Comparison of ENCODE assay signal across 2 cellular contexts in genomic region chr11:78374917-78375316, GRCh38.
A peak's percentile ranks its signal among the peaks of the same experiment; 100 is the strongest.
TF ChIP-seq lines count a peak whose summit lies in the region.

No MANE protein-coding gene starts in this region.

TF ChIP-seq in IMR-90, 13 proteins besides CTCF, POLR2A, EP300 and RAD21:
- TF ChIP-seq SMC3 (IDR thresholded peaks at IDR 0.05; ENCODE audit: low read depth, low read length) (no peak), RFX5 (IDR thresholded peaks at IDR 0.05; ENCODE audit: low read depth, low read length) (no peak), CHD1 (IDR thresholded peaks at IDR 0.05; ENCODE audit: low read depth, low read length) (no peak), CEBPB (IDR thresholded peaks at IDR 0.05; ENCODE audit: low read depth, low read length) (peak; percentile 36; the same call in 1 of the 2 replicates), MXI1 (IDR thresholded peaks at IDR 0.05; ENCODE audit: borderline replicate concordance, low read depth, low read length) (no peak), MAZ (IDR thresholded peaks at IDR 0.05; ENCODE audit: borderline replicate concordance, low read depth, low read length) (no peak), NFE2L2 (IDR thresholded peaks at IDR 0.05; ENCODE audit: low read depth, low read length) (no peak)

TF ChIP-seq in K562, 482 proteins besides CTCF, POLR2A, EP300 and RAD21:
- peak; percentile 61; the same call in 1 of the 2 replicates for TF ChIP-seq CEBPB (tag; IDR thresholded peaks at IDR 0.05)
- TF ChIP-seq CEBPG (CRISPR knock-in tag; IDR thresholded peaks at IDR 0.05), result no peak
- TF ChIP-seq CEBPG (tag; conservative IDR thresholded peaks at IDR 0.05 in 1 of 2, IDR thresholded peaks at IDR 0.05 in 1 of 2), result peak in 1 of 2 experiments; percentile 42; a peak in 1 of 4 replicates
- no peak for TF ChIP-seq U2AF1 (optimal IDR thresholded peaks at IDR 0.05; ENCODE audit: low read depth, low read length)
- no peak for TF ChIP-seq SAFB (IDR thresholded peaks at IDR 0.05; ENCODE audit: borderline replicate concordance, low read depth, low read length)
- TF ChIP-seq DIDO1 (tag; IDR thresholded peaks at IDR 0.05; ENCODE audit: low read depth), result no peak
- TF ChIP-seq MCM7 (IDR thresholded peaks at IDR 0.05), result no peak
TF ChIP-seq in K562: peak in this region for 2.
